2 cellular contexts compared by ENCODE assay signal in the genomic region with DNA sequence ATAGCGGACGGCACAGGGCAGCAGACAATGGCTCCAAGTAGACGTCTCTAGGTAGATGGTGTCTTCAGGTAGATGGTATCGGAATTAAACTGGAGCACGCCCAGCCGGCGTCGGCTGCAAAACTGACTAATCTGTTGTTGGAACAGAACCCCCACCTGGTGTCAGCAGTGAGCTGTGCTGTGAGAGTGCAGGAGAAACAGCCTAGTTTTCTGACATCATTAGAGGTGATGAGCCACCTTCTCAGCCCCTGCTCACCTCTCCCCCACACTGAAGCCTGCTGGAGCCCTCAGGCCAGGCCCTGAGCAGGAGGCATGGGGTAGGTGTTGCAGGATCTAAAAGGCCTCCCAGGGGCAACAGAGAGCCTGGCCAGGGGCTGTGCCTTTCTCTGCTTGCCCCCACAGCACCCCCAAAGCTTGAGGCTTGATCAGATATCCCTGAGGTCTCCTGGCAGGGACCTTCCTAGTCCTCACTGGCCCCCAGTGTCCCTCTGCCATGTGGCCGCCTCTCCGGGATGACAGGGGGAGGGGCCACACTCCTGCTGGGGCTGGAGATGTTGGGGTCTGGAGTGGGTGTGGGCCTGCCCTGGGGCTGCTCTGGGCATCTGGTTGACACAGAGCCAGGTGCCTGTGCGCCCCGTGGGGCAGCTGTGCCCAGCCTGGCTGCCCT.
TF ChIP-seq lines count a peak whose summit lies in the region.

No MANE protein-coding gene starts in this region.

TF ChIP-seq in GM23338, 12 proteins besides CTCF, POLR2A, EP300 and RAD21 (continued from another document):
- TF ChIP-seq, protein P1, sequence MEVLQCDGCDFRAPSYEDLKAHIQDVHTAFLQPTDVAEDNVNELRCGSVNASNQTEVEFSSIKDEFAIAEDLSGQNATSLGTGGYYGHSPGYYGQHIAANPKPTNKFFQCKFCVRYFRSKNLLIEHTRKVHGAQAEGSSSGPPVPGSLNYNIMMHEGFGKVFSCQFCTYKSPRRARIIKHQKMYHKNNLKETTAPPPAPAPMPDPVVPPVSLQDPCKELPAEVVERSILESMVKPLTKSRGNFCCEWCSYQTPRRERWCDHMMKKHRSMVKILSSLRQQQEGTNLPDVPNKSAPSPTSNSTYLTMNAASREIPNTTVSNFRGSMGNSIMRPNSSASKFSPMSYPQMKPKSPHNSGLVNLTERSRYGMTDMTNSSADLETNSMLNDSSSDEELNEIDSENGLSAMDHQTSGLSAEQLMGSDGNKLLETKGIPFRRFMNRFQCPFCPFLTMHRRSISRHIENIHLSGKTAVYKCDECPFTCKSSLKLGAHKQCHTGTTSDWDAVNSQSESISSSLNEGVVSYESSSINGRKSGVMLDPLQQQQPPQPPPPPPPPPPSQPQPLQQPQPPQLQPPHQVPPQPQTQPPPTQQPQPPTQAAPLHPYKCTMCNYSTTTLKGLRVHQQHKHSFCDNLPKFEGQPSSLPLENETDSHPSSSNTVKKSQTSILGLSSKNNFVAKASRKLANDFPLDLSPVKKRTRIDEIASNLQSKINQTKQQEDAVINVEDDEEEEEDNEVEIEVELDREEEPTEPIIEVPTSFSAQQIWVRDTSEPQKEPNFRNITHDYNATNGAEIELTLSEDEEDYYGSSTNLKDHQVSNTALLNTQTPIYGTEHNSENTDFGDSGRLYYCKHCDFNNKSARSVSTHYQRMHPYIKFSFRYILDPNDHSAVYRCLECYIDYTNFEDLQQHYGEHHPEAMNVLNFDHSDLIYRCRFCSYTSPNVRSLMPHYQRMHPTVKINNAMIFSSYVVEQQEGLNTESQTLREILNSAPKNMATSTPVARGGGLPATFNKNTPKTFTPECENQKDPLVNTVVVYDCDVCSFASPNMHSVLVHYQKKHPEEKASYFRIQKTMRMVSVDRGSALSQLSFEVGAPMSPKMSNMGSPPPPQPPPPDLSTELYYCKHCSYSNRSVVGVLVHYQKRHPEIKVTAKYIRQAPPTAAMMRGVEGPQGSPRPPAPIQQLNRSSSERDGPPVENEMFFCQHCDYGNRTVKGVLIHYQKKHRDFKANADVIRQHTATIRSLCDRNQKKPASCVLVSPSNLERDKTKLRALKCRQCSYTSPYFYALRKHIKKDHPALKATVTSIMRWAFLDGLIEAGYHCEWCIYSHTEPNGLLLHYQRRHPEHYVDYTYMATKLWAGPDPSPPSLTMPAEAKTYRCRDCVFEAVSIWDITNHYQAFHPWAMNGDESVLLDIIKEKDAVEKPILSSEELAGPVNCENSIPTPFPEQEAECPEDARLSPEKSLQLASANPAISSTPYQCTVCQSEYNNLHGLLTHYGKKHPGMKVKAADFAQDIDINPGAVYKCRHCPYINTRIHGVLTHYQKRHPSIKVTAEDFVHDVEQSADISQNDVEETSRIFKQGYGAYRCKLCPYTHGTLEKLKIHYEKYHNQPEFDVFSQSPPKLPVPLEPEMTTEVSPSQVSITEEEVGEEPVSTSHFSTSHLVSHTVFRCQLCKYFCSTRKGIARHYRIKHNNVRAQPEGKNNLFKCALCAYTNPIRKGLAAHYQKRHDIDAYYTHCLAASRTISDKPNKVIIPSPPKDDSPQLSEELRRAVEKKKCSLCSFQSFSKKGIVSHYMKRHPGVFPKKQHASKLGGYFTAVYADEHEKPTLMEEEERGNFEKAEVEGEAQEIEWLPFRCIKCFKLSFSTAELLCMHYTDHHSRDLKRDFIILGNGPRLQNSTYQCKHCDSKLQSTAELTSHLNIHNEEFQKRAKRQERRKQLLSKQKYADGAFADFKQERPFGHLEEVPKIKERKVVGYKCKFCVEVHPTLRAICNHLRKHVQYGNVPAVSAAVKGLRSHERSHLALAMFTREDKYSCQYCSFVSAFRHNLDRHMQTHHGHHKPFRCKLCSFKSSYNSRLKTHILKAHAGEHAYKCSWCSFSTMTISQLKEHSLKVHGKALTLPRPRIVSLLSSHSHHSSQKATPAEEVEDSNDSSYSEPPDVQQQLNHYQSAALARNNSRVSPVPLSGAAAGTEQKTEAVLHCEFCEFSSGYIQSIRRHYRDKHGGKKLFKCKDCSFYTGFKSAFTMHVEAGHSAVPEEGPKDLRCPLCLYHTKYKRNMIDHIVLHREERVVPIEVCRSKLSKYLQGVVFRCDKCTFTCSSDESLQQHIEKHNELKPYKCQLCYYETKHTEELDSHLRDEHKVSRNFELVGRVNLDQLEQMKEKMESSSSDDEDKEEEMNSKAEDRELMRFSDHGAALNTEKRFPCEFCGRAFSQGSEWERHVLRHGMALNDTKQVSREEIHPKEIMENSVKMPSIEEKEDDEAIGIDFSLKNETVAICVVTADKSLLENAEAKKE (CRISPR knock-in tag; IDR thresholded peaks at IDR 0.05): no peak
- no peak for TF ChIP-seq POLR2AphosphoS5 (IDR thresholded peaks at IDR 0.05; ENCODE audit: low read depth)
- TF ChIP-seq EZH2 (IDR thresholded peaks at IDR 0.05; ENCODE audit: low read depth, unreplicated experiment): no peak
- no peak for TF ChIP-seq JUNB (IDR thresholded peaks at IDR 0.05; ENCODE audit: unreplicated experiment)
- TF ChIP-seq, protein P2, sequence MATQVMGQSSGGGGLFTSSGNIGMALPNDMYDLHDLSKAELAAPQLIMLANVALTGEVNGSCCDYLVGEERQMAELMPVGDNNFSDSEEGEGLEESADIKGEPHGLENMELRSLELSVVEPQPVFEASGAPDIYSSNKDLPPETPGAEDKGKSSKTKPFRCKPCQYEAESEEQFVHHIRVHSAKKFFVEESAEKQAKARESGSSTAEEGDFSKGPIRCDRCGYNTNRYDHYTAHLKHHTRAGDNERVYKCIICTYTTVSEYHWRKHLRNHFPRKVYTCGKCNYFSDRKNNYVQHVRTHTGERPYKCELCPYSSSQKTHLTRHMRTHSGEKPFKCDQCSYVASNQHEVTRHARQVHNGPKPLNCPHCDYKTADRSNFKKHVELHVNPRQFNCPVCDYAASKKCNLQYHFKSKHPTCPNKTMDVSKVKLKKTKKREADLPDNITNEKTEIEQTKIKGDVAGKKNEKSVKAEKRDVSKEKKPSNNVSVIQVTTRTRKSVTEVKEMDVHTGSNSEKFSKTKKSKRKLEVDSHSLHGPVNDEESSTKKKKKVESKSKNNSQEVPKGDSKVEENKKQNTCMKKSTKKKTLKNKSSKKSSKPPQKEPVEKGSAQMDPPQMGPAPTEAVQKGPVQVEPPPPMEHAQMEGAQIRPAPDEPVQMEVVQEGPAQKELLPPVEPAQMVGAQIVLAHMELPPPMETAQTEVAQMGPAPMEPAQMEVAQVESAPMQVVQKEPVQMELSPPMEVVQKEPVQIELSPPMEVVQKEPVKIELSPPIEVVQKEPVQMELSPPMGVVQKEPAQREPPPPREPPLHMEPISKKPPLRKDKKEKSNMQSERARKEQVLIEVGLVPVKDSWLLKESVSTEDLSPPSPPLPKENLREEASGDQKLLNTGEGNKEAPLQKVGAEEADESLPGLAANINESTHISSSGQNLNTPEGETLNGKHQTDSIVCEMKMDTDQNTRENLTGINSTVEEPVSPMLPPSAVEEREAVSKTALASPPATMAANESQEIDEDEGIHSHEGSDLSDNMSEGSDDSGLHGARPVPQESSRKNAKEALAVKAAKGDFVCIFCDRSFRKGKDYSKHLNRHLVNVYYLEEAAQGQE (IDR thresholded peaks at IDR 0.05; ENCODE audit: unreplicated experiment): no peak
- TF ChIP-seq CREB1 (CRISPR knock-in tag; IDR thresholded peaks at IDR 0.05; ENCODE audit: low read depth): no peak
- no peak for TF ChIP-seq ZNF114 (CRISPR knock-in tag; IDR thresholded peaks at IDR 0.05)
TF ChIP-seq in GM23338: peak in this region for 0.

TF ChIP-seq in SK-N-SH treated with all-trans-retinoic acid at 6 μM for 48 hours, 23 proteins besides CTCF, POLR2A, EP300 and RAD21 (continued from another document):
- TF ChIP-seq ZNF70 (CRISPR knock-in tag; IDR thresholded peaks at IDR 0.05): no peak
- no peak for TF ChIP-seq SNAI2 (CRISPR knock-in tag; IDR thresholded peaks at IDR 0.05)
- TF ChIP-seq, protein P3, sequence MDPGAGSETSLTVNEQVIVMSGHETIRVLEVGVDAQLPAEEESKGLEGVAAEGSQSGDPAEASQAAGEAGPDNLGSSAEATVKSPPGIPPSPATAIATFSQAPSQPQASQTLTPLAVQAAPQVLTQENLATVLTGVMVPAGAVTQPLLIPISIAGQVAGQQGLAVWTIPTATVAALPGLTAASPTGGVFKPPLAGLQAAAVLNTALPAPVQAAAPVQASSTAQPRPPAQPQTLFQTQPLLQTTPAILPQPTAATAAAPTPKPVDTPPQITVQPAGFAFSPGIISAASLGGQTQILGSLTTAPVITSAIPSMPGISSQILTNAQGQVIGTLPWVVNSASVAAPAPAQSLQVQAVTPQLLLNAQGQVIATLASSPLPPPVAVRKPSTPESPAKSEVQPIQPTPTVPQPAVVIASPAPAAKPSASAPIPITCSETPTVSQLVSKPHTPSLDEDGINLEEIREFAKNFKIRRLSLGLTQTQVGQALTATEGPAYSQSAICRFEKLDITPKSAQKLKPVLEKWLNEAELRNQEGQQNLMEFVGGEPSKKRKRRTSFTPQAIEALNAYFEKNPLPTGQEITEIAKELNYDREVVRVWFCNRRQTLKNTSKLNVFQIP (CRISPR knock-in tag; IDR thresholded peaks at IDR 0.05; ENCODE audit: borderline replicate concordance, low read depth): no peak
- no peak for TF ChIP-seq ARNTL (CRISPR knock-in tag; IDR thresholded peaks at IDR 0.05; ENCODE audit: borderline replicate concordance, low read depth)
- TF ChIP-seq ISL1 (CRISPR knock-in tag; IDR thresholded peaks at IDR 0.05): no peak
- TF ChIP-seq OSR1 (CRISPR knock-in tag; IDR thresholded peaks at IDR 0.05): no peak
- no peak for TF ChIP-seq TOX (CRISPR knock-in tag; IDR thresholded peaks at IDR 0.05; ENCODE audit: borderline replicate concordance)
- TF ChIP-seq PPARA (CRISPR knock-in tag; IDR thresholded peaks at IDR 0.05; ENCODE audit: borderline replicate concordance): no peak
- TF ChIP-seq, protein P4, sequence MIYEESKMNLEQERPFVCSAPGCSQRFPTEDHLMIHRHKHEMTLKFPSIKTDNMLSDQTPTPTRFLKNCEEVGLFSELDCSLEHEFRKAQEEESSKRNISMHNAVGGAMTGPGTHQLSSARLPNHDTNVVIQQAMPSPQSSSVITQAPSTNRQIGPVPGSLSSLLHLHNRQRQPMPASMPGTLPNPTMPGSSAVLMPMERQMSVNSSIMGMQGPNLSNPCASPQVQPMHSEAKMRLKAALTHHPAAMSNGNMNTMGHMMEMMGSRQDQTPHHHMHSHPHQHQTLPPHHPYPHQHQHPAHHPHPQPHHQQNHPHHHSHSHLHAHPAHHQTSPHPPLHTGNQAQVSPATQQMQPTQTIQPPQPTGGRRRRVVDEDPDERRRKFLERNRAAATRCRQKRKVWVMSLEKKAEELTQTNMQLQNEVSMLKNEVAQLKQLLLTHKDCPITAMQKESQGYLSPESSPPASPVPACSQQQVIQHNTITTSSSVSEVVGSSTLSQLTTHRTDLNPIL (CRISPR knock-in tag; IDR thresholded peaks at IDR 0.05; ENCODE audit: low read depth): no peak
- TF ChIP-seq RARB (CRISPR knock-in tag; IDR thresholded peaks at IDR 0.05): no peak
- no peak for TF ChIP-seq GLIS3 (CRISPR knock-in tag; IDR thresholded peaks at IDR 0.05)
- no peak for TF ChIP-seq BACH2 (CRISPR knock-in tag; IDR thresholded peaks at IDR 0.05; ENCODE audit: borderline replicate concordance)
